18 cellular contexts compared by ENCODE assay signal in the genomic region with DNA sequence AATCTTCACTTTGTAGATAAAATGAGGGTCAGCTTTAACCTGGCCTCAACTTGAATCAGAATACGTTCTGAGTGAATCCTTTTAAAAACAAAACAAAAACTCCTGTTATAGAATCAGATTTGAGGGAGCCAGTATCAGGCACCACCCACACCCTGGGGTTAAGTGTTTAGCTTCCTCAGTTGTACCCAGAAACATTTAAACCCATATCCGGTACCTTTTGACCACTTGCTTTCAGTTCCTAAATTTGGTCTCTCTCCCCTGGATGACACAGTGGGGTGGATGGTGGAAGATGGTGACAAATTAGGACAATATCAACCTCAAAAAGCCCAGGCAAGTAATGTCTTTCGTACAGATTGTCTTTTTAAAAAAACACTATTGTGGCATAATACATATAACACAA. TPM values are rescaled to one million over a fixed set of nuclear protein-coding genes. Genes with fewer than 3 reads are reported as not detected.
DNase-seq lines count a peak whose midpoint lies in the region; ATAC-seq and TF ChIP-seq lines count a peak whose summit lies in the region.
"Had no signal": no experiment of that assay in that cellular context is flagged by ENCODE, and none has a peak within 500 bp of the region (broad histone marks: within the 10 kb centered on the region; RNA-seq: fewer than 3 reads in every experiment).

No MANE protein-coding gene starts in this region.

- DNase-seq in NOMO-1 treated with DMSO at 0.1 percent for 48 hours (lab: John Stamatoyannopoulos, UW; ENCODE audit: unreplicated experiment) (peak; percentile 74), endodermal cell (peak; percentile 7), amygdala (lab: John Stamatoyannopoulos, UW) (no peak), KG1 (lab: John Stamatoyannopoulos, UW) (no peak)
- DNase-seq: ACHN; DND-41; KBM-7; NCI-H1105; NCI-H2081; NCI-H446 treated with DMSO at 0.1 percent for 48 hours; NK-92 treated with Interleukin-12 subunit alpha and Interleukin-12 subunit beta, amount 100 ng/mL, for 24 hours; SW 1271; T-helper 2 cell had no signal

- peaks cover 59% of the 10 kb centered on the region for H3K9me3 Mint-ChIP-seq in endodermal cell

- H3K4me1 Mint-ChIP-seq in endodermal cell, result peaks cover 15% of the 10 kb centered on the region

- no peak overlapping the region for H3K27ac ChIP-seq in endodermal cell (ENCODE audit: low read depth, low read length)

- no peak overlapping the region for H3K27ac Mint-ChIP-seq in endodermal cell

- ATAC-seq in HG03175 (IDR thresholded peaks at IDR 0.05; ENCODE audit: unreplicated experiment) (peak; percentile 52), GM18498 (IDR thresholded peaks at IDR 0.05; ENCODE audit: unreplicated experiment) (no peak), GM18873 (IDR thresholded peaks at IDR 0.05; ENCODE audit: low FRiP score, unreplicated experiment) (no peak)

- no peaks in the 10 kb centered on the region for H3K27me3 ChIP-seq in endodermal cell (ENCODE audit: control insufficient read depth, insufficient read depth, low read length, poor library complexity, severe bottlenecking)

- H3K4me3 ChIP-seq in endodermal cell (ENCODE audit: low read length), result no peak overlapping the region

- H3K9ac ChIP-seq in endodermal cell (ENCODE audit: extremely low read depth, low read length, poor library complexity, severe bottlenecking), result no peak overlapping the region

- H3K4me3 Mint-ChIP-seq in endodermal cell, result no peak overlapping the region
- H3K4me3 Mint-ChIP-seq: CD14-positive monocyte had no signal

- 92 to 97% methylated on average over 2 to 3 of the region's 3 CpGs for WGBS in endodermal cell (ENCODE audit: insufficient coverage in 1 of 2, insufficient read length in 1 of 2), 2 experiments

- peaks cover 6% of the 10 kb centered on the region for H3K4me1 ChIP-seq in endodermal cell (ENCODE audit: control insufficient read depth, insufficient read depth, low read length)

- no peaks in the 10 kb centered on the region for H3K36me3 ChIP-seq in endodermal cell (ENCODE audit: control insufficient read depth, insufficient read depth, low read length)

- no peak for TF ChIP-seq CTCF in endodermal cell (conservative IDR thresholded peaks at IDR 0.05)

- peaks cover 60% of the 10 kb centered on the region for H3K9me3 ChIP-seq in endodermal cell (ENCODE audit: control insufficient read depth, low read length)

- peaks cover 7% of the 10 kb centered on the region for H3K27me3 Mint-ChIP-seq in endodermal cell (ENCODE audit: insufficient read depth)

- H3K36me3 Mint-ChIP-seq in endodermal cell (ENCODE audit: low read depth), result peaks cover 11% of the 10 kb centered on the region
- H3K36me3 Mint-ChIP-seq: CD14-positive monocyte had no signal

RNA-seq across cellular contexts. Expression of a gene that starts 10.4 kb away (rescaled TPM):
- total RNA-seq in endodermal cell, result 1 to 10 TPM; 4.4 to 7.2 TPM
- polyA plus RNA-seq in endodermal cell (2013, experiment 1 of 2), result 1.1 TPM
- polyA plus RNA-seq in endodermal cell (2013, experiment 2 of 2), result 1.3 TPM
- total RNA-seq: SK-MEL-5 had no signal
- polyA plus RNA-seq: CD14-positive monocyte had no signal

Comparison
In these comparisons a context has a peak if more than half of its experiments do, and no peak if none do; other contexts are left out.
1. DNase-seq: peak in NOMO-1 treated with DMSO at 0.1 percent for 48 hours (single experiment) and endodermal cell (single experiment); none in amygdala (0 of 56) and KG1 (single experiment).